8 cellular contexts compared by ENCODE assay signal in the genomic region with DNA sequence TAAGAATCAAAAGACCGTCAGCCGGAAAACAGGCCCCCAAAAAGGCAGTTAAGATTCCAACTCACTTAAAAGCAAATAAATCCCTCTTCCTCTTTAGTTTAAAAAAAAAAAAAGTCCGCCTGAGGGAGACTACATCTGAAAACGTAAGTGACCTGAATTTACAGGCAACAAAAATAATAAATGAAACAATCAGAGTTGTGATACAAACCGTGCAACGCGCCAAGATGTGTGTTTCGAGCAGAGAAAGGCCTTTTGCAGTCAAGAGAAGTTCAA. TPM values are rescaled to one million over a fixed set of nuclear protein-coding genes. Genes with fewer than 3 reads are reported as not detected.
A peak's percentile ranks its signal among the peaks of the same experiment; 100 is the strongest.
DNase-seq lines count a peak whose midpoint lies in the region; ATAC-seq and TF ChIP-seq lines count a peak whose summit lies in the region.

No MANE protein-coding gene starts in this region.

- TF ChIP-seq CTCF in MM.1S (IDR thresholded peaks at IDR 0.05; ENCODE audit: low read length) (no peak), neural cell (IDR thresholded peaks at IDR 0.05; ENCODE audit: poor library complexity, severe bottlenecking) (no peak)

- H3K27ac ChIP-seq in BLaER1 treated with 17β-estradiol and CSF1 and Interleukin-3, amounts not matched to agents 10 nM and 100 nM = peak overlapping the region; percentile 91 to 99 (median 97)
- H3K27ac ChIP-seq in MM.1S (ENCODE audit: low read length) (peak overlapping the region; percentile 65), ectodermal cell (ENCODE audit: insufficient read depth, low read depth, low read length, poor library complexity, severe bottlenecking) (peak overlapping the region; percentile 97), neural cell (ENCODE audit: low read length) (peak overlapping the region; percentile 95)

- H3K9me3 ChIP-seq in BLaER1 treated with 17β-estradiol and CSF1 and Interleukin-3, amounts not matched to agents 10 nM and 100 nM (replicated peaks in 1 of 11) = no peaks in the 10 kb centered on the region
- H3K9me3 ChIP-seq in MM.1S (replicated peaks; ENCODE audit: insufficient read depth, low read length) = no peaks in the 10 kb centered on the region
- no peaks in the 10 kb centered on the region for H3K9me3 ChIP-seq in ectodermal cell (ENCODE audit: control insufficient read depth, low read length)
- H3K9me3 ChIP-seq in neural cell (ENCODE audit: low read length) = no peaks in the 10 kb centered on the region

- H3F3A ChIP-seq in MM.1S (ENCODE audit: insufficient read depth, low read length) = peaks cover 25% of the 10 kb centered on the region
- peaks cover 23% of the 10 kb centered on the region for H3F3A ChIP-seq in neural cell (ENCODE audit: insufficient read depth, low read length, poor library complexity, severe bottlenecking)

- TF ChIP-seq RAD21 in neural cell (conservative IDR thresholded peaks at IDR 0.05) = no peak

- peak overlapping the region; percentile 96 to 99 (median 97) for H3K9ac ChIP-seq in BLaER1 treated with 17β-estradiol and CSF1 and Interleukin-3, amounts not matched to agents 10 nM and 100 nM
- H3K9ac ChIP-seq in MM.1S (ENCODE audit: low read length) = peak overlapping the region; percentile 73
- peak overlapping the region; percentile 90 for H3K9ac ChIP-seq in neural cell (ENCODE audit: low read length)

- no peak for TF ChIP-seq EP300 in neural cell (conservative IDR thresholded peaks at IDR 0.05; ENCODE audit: poor library complexity, severe bottlenecking)

- 0 to 1% methylated on average over 7 to 8 of the region's 8 CpGs for WGBS in ectodermal cell, 2 experiments

- peaks cover 48 to 67% (median 61%) of the 10 kb centered on the region in 10 experiments for H3K4me1 ChIP-seq in BLaER1 treated with 17β-estradiol and CSF1 and Interleukin-3, amounts not matched to agents 10 nM and 100 nM
- H3K4me1 ChIP-seq in MM.1S (ENCODE audit: low read length) (peaks cover 31% of the 10 kb centered on the region), ectodermal cell (ENCODE audit: control insufficient read depth, insufficient read depth, low read length) (peaks cover 15% of the 10 kb centered on the region)

- DNase-seq in MM.1S = no peak
- DNase-seq in HuH-7.5 (ENCODE audit: low spot score) = no peak
- no peak for DNase-seq in EL

- H3K4me2 ChIP-seq in BLaER1 treated with 17β-estradiol and CSF1 and Interleukin-3, amounts not matched to agents 10 nM and 100 nM = peak overlapping the region; percentile 65 to 95 (median 84)
- peak overlapping the region; percentile 66 for H3K4me2 ChIP-seq in MM.1S (ENCODE audit: low read depth, low read length)
- H3K4me2 ChIP-seq in neural cell (ENCODE audit: low read length) = peak overlapping the region; percentile 75

- ATAC-seq in HG03045 (IDR thresholded peaks at IDR 0.05; ENCODE audit: unreplicated experiment) (no peak), HG03025 (IDR thresholded peaks at IDR 0.05; ENCODE audit: low FRiP score, unreplicated experiment) (no peak)

- H2AFZ ChIP-seq in MM.1S (ENCODE audit: low read length) (peak overlapping the region; percentile 14), neural cell (ENCODE audit: low read depth, low read length) (peak overlapping the region; percentile 35)

- no peaks in the 10 kb centered on the region for H3K27me3 ChIP-seq in BLaER1 treated with 17β-estradiol and CSF1 and Interleukin-3, amounts not matched to agents 10 nM and 100 nM
- H3K27me3 ChIP-seq in MM.1S (replicated peaks; ENCODE audit: insufficient read depth, low read length) (no peaks in the 10 kb centered on the region), ectodermal cell (ENCODE audit: control insufficient read depth, insufficient read depth, low read length, poor library complexity, severe bottlenecking) (no peaks in the 10 kb centered on the region), neural cell (ENCODE audit: insufficient read depth, low read depth, low read length) (peaks cover 2% of the 10 kb centered on the region)

- peak overlapping the region; percentile 83 to 95 (median 92) for H3K4me3 ChIP-seq in BLaER1 treated with 17β-estradiol and CSF1 and Interleukin-3, amounts not matched to agents 10 nM and 100 nM
- H3K4me3 ChIP-seq in MM.1S (ENCODE audit: low read length) (peak overlapping the region; percentile 75), ectodermal cell (ENCODE audit: insufficient read depth, low read depth, low read length) (peak overlapping the region; percentile 69), neural cell (ENCODE audit: low read length) (peak overlapping the region; percentile 67)

- H3K36me3 ChIP-seq in BLaER1 treated with 17β-estradiol and CSF1 and Interleukin-3, amounts not matched to agents 10 nM and 100 nM = peaks cover 0 to 9% (median 0%) of the 10 kb centered on the region in 11 experiments; a peak in 5 of 22 replicates
- H3K36me3 ChIP-seq in MM.1S (replicated peaks; ENCODE audit: insufficient read depth, low read length) (no peaks in the 10 kb centered on the region), ectodermal cell (ENCODE audit: control insufficient read depth, insufficient read depth, low read length) (no peaks in the 10 kb centered on the region), neural cell (ENCODE audit: insufficient read depth, low read length) (no peaks in the 10 kb centered on the region)

- peaks cover 44 to 65% (median 48%) of the 10 kb centered on the region in 11 experiments for H4K20me1 ChIP-seq in BLaER1 treated with 17β-estradiol and CSF1 and Interleukin-3, amounts not matched to agents 10 nM and 100 nM
- peaks cover 30% of the 10 kb centered on the region for H4K20me1 ChIP-seq in MM.1S (ENCODE audit: insufficient read depth, low read length)
- peaks cover 47% of the 10 kb centered on the region for H4K20me1 ChIP-seq in neural cell (ENCODE audit: insufficient read depth)

- H3K79me2 ChIP-seq in MM.1S (ENCODE audit: low read length) = peaks cover 75% of the 10 kb centered on the region
- H3K79me2 ChIP-seq in neural cell (replicated peaks; ENCODE audit: insufficient read depth, low read length) = peaks cover 85% of the 10 kb centered on the region

- H3K9me2 ChIP-seq in MM.1S (replicated peaks; ENCODE audit: insufficient read depth, low read length) = no peaks in the 10 kb centered on the region
- H3K9me2 ChIP-seq in neural cell (ENCODE audit: insufficient read depth, low read length) = no peaks in the 10 kb centered on the region

TF ChIP-seq in neural cell, 6 proteins besides CTCF, POLR2A, EP300 and RAD21:
- TF ChIP-seq MXI1 (conservative IDR thresholded peaks at IDR 0.05; ENCODE audit: poor library complexity, severe bottlenecking) = no peak
- no peak for TF ChIP-seq SMC3 (conservative IDR thresholded peaks at IDR 0.05; ENCODE audit: poor library complexity)
- TF ChIP-seq EZH2 (IDR thresholded peaks at IDR 0.05; ENCODE audit: borderline replicate concordance, insufficient read depth, low read length, poor library complexity, severe bottlenecking) = no peak
- TF ChIP-seq TAF1 (IDR thresholded peaks at IDR 0.05; ENCODE audit: low read depth) = no peak
- TF ChIP-seq POLR2AphosphoS5 (IDR thresholded peaks at IDR 0.05) = no peak
- TF ChIP-seq, protein P1, sequence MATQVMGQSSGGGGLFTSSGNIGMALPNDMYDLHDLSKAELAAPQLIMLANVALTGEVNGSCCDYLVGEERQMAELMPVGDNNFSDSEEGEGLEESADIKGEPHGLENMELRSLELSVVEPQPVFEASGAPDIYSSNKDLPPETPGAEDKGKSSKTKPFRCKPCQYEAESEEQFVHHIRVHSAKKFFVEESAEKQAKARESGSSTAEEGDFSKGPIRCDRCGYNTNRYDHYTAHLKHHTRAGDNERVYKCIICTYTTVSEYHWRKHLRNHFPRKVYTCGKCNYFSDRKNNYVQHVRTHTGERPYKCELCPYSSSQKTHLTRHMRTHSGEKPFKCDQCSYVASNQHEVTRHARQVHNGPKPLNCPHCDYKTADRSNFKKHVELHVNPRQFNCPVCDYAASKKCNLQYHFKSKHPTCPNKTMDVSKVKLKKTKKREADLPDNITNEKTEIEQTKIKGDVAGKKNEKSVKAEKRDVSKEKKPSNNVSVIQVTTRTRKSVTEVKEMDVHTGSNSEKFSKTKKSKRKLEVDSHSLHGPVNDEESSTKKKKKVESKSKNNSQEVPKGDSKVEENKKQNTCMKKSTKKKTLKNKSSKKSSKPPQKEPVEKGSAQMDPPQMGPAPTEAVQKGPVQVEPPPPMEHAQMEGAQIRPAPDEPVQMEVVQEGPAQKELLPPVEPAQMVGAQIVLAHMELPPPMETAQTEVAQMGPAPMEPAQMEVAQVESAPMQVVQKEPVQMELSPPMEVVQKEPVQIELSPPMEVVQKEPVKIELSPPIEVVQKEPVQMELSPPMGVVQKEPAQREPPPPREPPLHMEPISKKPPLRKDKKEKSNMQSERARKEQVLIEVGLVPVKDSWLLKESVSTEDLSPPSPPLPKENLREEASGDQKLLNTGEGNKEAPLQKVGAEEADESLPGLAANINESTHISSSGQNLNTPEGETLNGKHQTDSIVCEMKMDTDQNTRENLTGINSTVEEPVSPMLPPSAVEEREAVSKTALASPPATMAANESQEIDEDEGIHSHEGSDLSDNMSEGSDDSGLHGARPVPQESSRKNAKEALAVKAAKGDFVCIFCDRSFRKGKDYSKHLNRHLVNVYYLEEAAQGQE (IDR thresholded peaks at IDR 0.05; ENCODE audit: borderline replicate concordance) = no peak

RNA-seq across cellular contexts. Expression of a gene that starts 1.1 kb away (rescaled TPM):
- polyA plus RNA-seq in ectodermal cell (2013, experiment 1 of 4) = 62.9 TPM
- 66.3 TPM for polyA plus RNA-seq in ectodermal cell (2013, experiment 2 of 4)
- 47.0 TPM for polyA plus RNA-seq in ectodermal cell (2013, experiment 3 of 4)
- polyA plus RNA-seq in ectodermal cell (2013, experiment 4 of 4) = 47.3 TPM
- polyA plus RNA-seq in neural cell = 65.0 and 88.1 TPM in 2 replicates
- 373 and 424 TPM in 2 replicates for polyA minus RNA-seq in neural cell
